1 cellular context compared by ENCODE assay signal in genomic region chr19:57406516-57407123, GRCh38.
TF ChIP-seq lines count a peak whose summit lies in the region.

No MANE protein-coding gene starts in this region.

TF ChIP-seq in A549, 52 proteins besides CTCF, POLR2A, EP300 and RAD21:
- TF ChIP-seq HES2 (IDR thresholded peaks at IDR 0.05) = no peak
- TF ChIP-seq, protein P1, sequence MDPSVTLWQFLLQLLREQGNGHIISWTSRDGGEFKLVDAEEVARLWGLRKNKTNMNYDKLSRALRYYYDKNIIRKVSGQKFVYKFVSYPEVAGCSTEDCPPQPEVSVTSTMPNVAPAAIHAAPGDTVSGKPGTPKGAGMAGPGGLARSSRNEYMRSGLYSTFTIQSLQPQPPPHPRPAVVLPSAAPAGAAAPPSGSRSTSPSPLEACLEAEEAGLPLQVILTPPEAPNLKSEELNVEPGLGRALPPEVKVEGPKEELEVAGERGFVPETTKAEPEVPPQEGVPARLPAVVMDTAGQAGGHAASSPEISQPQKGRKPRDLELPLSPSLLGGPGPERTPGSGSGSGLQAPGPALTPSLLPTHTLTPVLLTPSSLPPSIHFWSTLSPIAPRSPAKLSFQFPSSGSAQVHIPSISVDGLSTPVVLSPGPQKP (IDR thresholded peaks at IDR 0.05; ENCODE audit: low read depth, low read length) = no peak
- no peak for TF ChIP-seq RCOR1 (IDR thresholded peaks at IDR 0.05; ENCODE audit: low read depth, low read length)
- no peak for TF ChIP-seq CBX2 (IDR thresholded peaks at IDR 0.05; ENCODE audit: borderline replicate concordance, low read depth)
- no peak for TF ChIP-seq EHMT2 (IDR thresholded peaks at IDR 0.05; ENCODE audit: low read depth)
